Comparison of ENCODE assay signal across 1 cellular context in the genomic region with DNA sequence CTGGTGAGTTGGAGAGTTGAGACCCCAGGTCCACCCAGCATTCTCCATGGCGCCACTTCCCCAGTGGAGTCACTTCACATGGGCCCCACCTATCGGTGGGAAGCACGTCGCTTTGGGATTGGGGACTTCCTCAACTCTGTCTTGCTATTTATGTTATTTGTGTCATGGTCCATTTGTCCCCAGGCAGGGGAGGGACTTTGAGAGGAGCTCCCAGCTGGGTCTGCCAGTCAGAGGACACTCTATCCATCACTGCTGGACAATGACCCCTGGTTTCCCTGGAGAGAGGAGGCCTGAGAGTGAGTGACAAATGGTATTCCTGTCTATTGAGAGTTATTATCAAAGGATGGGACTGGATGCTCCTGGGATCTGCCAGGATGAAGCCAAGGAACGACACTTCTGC.
TF ChIP-seq lines count a peak whose summit lies in the region.

No MANE protein-coding gene starts in this region.

TF ChIP-seq in IMR-90, 13 proteins besides CTCF, POLR2A, EP300 and RAD21 (continued from another document):
- TF ChIP-seq RFX5 (IDR thresholded peaks at IDR 0.05; ENCODE audit: low read depth, low read length), result no peak
TF ChIP-seq in IMR-90: peak in this region for 0.
